ENCODE assay signal across 12 cellular contexts in the genomic region with DNA sequence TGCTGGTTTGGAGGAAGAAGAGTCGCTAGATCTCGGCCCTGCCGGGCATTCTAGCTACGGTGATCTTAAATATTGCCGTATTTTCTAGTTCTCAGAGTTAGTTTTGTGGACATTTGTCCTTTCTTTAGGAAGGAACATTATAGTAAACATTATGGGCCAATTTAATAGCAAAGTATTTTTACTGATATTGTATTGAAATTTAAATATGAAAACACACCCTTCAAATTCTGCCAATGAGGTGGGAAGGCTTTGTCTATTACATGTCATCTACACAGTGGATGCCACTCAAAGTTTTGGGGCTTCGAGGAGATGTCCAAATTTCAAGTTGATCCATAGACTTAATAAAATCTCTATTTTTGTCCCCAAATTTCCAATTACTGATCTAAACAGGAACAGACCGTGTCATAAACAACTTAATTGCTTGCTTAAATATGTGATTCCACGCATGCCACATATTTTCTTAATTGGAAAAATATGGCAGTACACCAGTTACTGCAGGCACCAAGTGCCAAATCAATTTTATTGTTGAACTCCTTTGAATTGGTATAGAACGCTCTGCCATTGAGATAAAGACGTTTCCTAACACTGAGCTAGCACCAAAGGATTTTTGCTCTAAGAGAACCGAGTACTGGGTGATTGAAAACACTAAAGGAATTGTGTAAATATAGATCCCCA. TPM values are rescaled to one million over a fixed set of nuclear protein-coding genes. Genes with fewer than 3 reads are reported as not detected.
DNase-seq lines count a peak whose midpoint lies in the region; ATAC-seq and TF ChIP-seq lines count a peak whose summit lies in the region.
"Had no signal": no experiment of that assay in that cellular context is flagged by ENCODE, and none has a peak within 500 bp of the region (broad histone marks: within the 10 kb centered on the region; RNA-seq: fewer than 3 reads in every experiment).

No MANE protein-coding gene starts in this region.

- no peak overlapping the region for H3K9ac ChIP-seq in iPS-15b (ENCODE audit: low read depth, low read length)

- H3K9me3 Mint-ChIP-seq in WTC11 = no peaks in the 10 kb centered on the region
- no peaks in the 10 kb centered on the region for H3K9me3 Mint-ChIP-seq in type B pancreatic cell

- H3K27me3 ChIP-seq in heart left ventricle = peaks cover 64 to 100% (median 93%) of the 10 kb centered on the region in 9 donors
- H3K27me3 ChIP-seq in iPS-15b (ENCODE audit: control insufficient read depth, insufficient read depth, low read length) = peaks cover 97% of the 10 kb centered on the region

- peak overlapping the region in 9 of 12 donors; percentile 19 to 56 (median 51) for H3K4me3 ChIP-seq in heart left ventricle
- peak overlapping the region; percentile 60 for H3K4me3 ChIP-seq in iPS-15b (ENCODE audit: low read depth, low read length)

- DNase-seq in heart left ventricle = no peak
- DNase-seq in left ventricle myocardium superior = no peak
- DNase-seq in WTC11 (ENCODE audit: low spot score) = no peak
- DNase-seq in type B pancreatic cell (ENCODE audit: extremely low spot score, unreplicated experiment) = no peak
- DNase-seq in GDM1 (lab: John Stamatoyannopoulos, UW) = no peak
- DNase-seq: COR-L47; NCI-H1930; stimulated activated CD4-positive, alpha-beta T cell treated with anti-CD3 and anti-CD28 coated beads, Interleukin-12 subunit alpha, Interleukin-12 subunit beta, amount 100 ng/mL, for 4 hours; stimulated activated naive CD4-positive, alpha-beta T cell treated with Interleukin-2 at 50 U/mL for 16 hours had no signal

- ATAC-seq in heart left ventricle (no peak), left ventricle myocardium superior (no peak), WTC11 (no peak), GM19351 (IDR thresholded peaks at IDR 0.05; ENCODE audit: unreplicated experiment) (no peak), HG02610 (IDR thresholded peaks at IDR 0.05; ENCODE audit: unreplicated experiment) (no peak)

- intact Hi-C loops in heart left ventricle (cut with DNase I) = loop anchor here in 1 of 10 donors (10.0 kb wide), 1 partner anchor 330 kb away; no protein-coding TSS in a partner anchor
- intact Hi-C loops in left ventricle myocardium superior (cut with micrococcal nuclease) = no loop called here

- no peaks in the 10 kb centered on the region for H3K9me3 ChIP-seq in heart left ventricle
- no peaks in the 10 kb centered on the region for H3K9me3 ChIP-seq in iPS-15b (ENCODE audit: control insufficient read depth, insufficient read depth, low read length)

- H3K27me3 Mint-ChIP-seq in WTC11 (ENCODE audit: low read depth) = peaks cover 100% of the 10 kb centered on the region
- peaks cover 97% of the 10 kb centered on the region for H3K27me3 Mint-ChIP-seq in type B pancreatic cell

- H3K4me1 Mint-ChIP-seq in WTC11 = peaks cover 51% of the 10 kb centered on the region
- peaks cover 29% of the 10 kb centered on the region for H3K4me1 Mint-ChIP-seq in type B pancreatic cell (ENCODE audit: unreplicated experiment)

- WGBS in heart left ventricle, 4 donors = 18 to 28% (median 23%) methylated on average over 11 of the region's 11 CpGs

- H3K4me1 ChIP-seq in heart left ventricle = peaks cover 0 to 54% (median 21%) of the 10 kb centered on the region in 12 donors
- H3K4me1 ChIP-seq in iPS-15b (ENCODE audit: control insufficient read depth, insufficient read depth, low read length) = peaks cover 3% of the 10 kb centered on the region

- no peaks in the 10 kb centered on the region for H3K36me3 ChIP-seq in heart left ventricle
- H3K36me3 ChIP-seq in iPS-15b (ENCODE audit: control insufficient read depth, insufficient read depth, low read length) = no peaks in the 10 kb centered on the region

- no peak for TF ChIP-seq POLR2A in heart left ventricle (IDR thresholded peaks at IDR 0.05)

- H3K27ac Mint-ChIP-seq in WTC11 (no peak overlapping the region), type B pancreatic cell (peak overlapping the region; percentile 29)

- H3K36me3 Mint-ChIP-seq in WTC11 (no peaks in the 10 kb centered on the region), type B pancreatic cell (no peaks in the 10 kb centered on the region)

- POLR2A ChIA-PET in WTC11 (lab: Charles Lee) = no interaction called here

- H3K4me3 Mint-ChIP-seq in WTC11 (peak overlapping the region; percentile 78), type B pancreatic cell (peak overlapping the region; percentile 77)

- TF ChIP-seq CTCF in heart left ventricle (IDR thresholded peaks at IDR 0.05) = no peak
- TF ChIP-seq CTCF in WTC11 (IDR thresholded peaks at IDR 0.05) = no peak
- no peak for TF ChIP-seq CTCF in type B pancreatic cell (conservative IDR thresholded peaks at IDR 0.05)

- CTCF ChIA-PET in WTC11 (lab: Charles Lee) = interaction anchor here (0.7 to 1.6 kb wide), 2 partner anchors 240 to 330 kb away, joined by 3 to 5 read pairs; no protein-coding TSS in a partner anchor

- H3K27ac ChIP-seq in heart left ventricle = no peak overlapping the region

TF ChIP-seq in WTC11, 78 proteins besides CTCF, POLR2A, EP300 and RAD21:
- no peak for TF ChIP-seq JUN (CRISPR knock-in tag; IDR thresholded peaks at IDR 0.05)
- no peak for TF ChIP-seq SP1 (CRISPR knock-in tag; conservative IDR thresholded peaks at IDR 0.05)
- TF ChIP-seq TEAD1 (CRISPR knock-in tag; IDR thresholded peaks at IDR 0.05) = no peak
- no peak for TF ChIP-seq MXD4 (CRISPR knock-in tag; IDR thresholded peaks at IDR 0.05; ENCODE audit: borderline replicate concordance)
- TF ChIP-seq IRF2 (CRISPR knock-in tag; IDR thresholded peaks at IDR 0.05; ENCODE audit: borderline replicate concordance, low read depth) = no peak
- TF ChIP-seq ZNF232 (CRISPR knock-in tag; IDR thresholded peaks at IDR 0.05) = no peak

RNA-seq across cellular contexts. Expression of a gene that starts 1.7 kb away (rescaled TPM):
- under 1 TPM in 8 of 9 donors, not detected in 1; 0.16 to 1.00 (median 0.78) TPM for total RNA-seq in heart left ventricle
- polyA plus RNA-seq in heart left ventricle = under 1 TPM; 0.08 to 0.14 TPM
- 0.87 TPM for total RNA-seq in left ventricle myocardium superior
- total RNA-seq in WTC11 (2021) = 0.21 to 0.57 TPM (median 0.32 TPM) in 3 replicates
- 1.3 and 4.7 TPM in 2 replicates for total RNA-seq in type B pancreatic cell (ENCODE audit: low replicate concordance)

RNA-seq across cellular contexts. Expression of a gene that starts 5.4 kb away (rescaled TPM):
- 10 to 100 TPM; 15.7 to 24.9 (median 21.9) TPM for total RNA-seq in heart left ventricle
- polyA plus RNA-seq in heart left ventricle = 10 to 100 TPM in 1 of 2 donors, 1 to 10 TPM in 1; 9.5 to 17.2 TPM
- total RNA-seq in left ventricle myocardium superior = 20.6 TPM
- total RNA-seq in WTC11 (2021) = 21.3 to 27.7 TPM (median 26.6 TPM) in 3 replicates
- 29.3 and 34.6 TPM in 2 replicates for total RNA-seq in type B pancreatic cell (ENCODE audit: low replicate concordance)
